ENCODE assay signal across 7 cellular contexts in genomic region chr16:21503941-21504832, GRCh38.
A peak's percentile ranks its signal among the peaks of the same experiment; 100 is the strongest.
DNase-seq lines count a peak whose midpoint lies in the region; TF ChIP-seq lines count a peak whose summit lies in the region.
"Not testable (repeated sequence)": the region's sequence is repeated elsewhere in the genome, so short reads cannot be mapped to it uniquely, and the experiment has no call there.

No MANE protein-coding gene starts in this region.

- H3K27ac Mint-ChIP-seq in H9, result peak overlapping the region; percentile 68 to 95 (median 80); a peak in 5 of 7 replicates
- H3K27ac Mint-ChIP-seq in brain, result peak overlapping the region; percentile 23 to 75 (median 53)

- H2AFZ ChIP-seq in H9 (ENCODE audit: low read length), result not testable (repeated sequence)

- H3K79me1 ChIP-seq in H9 (ENCODE audit: insufficient read depth, low read depth, low read length, poor library complexity, severe bottlenecking), result peaks cover 18% of the 10 kb centered on the region

- H3K36me3 Mint-ChIP-seq in H9 (ENCODE audit: insufficient read depth in 1 of 3, low read depth in 3 of 3), result peaks cover 13 to 36% (median 29%) of the 10 kb centered on the region in 3 experiments
- H3K36me3 Mint-ChIP-seq in brain, result peaks cover 24% of the 10 kb centered on the region

- not testable (repeated sequence) for H3K27me3 Mint-ChIP-seq in H9 (ENCODE audit: low read depth); brain

- H3T11ph ChIP-seq in H9 (ENCODE audit: low read length), result not testable (repeated sequence)

- H3K14ac ChIP-seq in H9 (ENCODE audit: insufficient read depth, low read length), result not testable (repeated sequence)

- not testable (repeated sequence) for H3K23ac ChIP-seq in H9 (ENCODE audit: insufficient read length, low read depth, low read length)

- H2BK5ac ChIP-seq in H9 (ENCODE audit: insufficient read length, low read length), result not testable (repeated sequence)

- H3K36me3 ChIP-seq in left ventricle myocardium inferior, result not testable (repeated sequence)
- peaks cover 0 to 14% (median 0%) of the 10 kb centered on the region in 6 donors for H3K36me3 ChIP-seq in spleen

- H4K5ac ChIP-seq in H9 (ENCODE audit: insufficient read length, low read depth, low read length), result not testable (repeated sequence)

- H3K4me3 ChIP-seq in left ventricle myocardium inferior, spleen: not testable (repeated sequence)

- not testable (repeated sequence) for H3K4me1 ChIP-seq in H9 (ENCODE audit: insufficient read depth, low read length)
- H3K4me1 ChIP-seq in left ventricle myocardium inferior, result peaks cover 61% of the 10 kb centered on the region
- peaks cover 31 to 74% (median 55%) of the 10 kb centered on the region in 6 donors for H3K4me1 ChIP-seq in spleen

- intact Hi-C loops in left ventricle myocardium inferior (cut with micrococcal nuclease); spleen (cut with DNase I; ENCODE audit: low total_unique reads): not testable (repeated sequence)

- H2BK20ac ChIP-seq in H9 (ENCODE audit: low read depth, low read length, poor library complexity, severe bottlenecking), result not testable (repeated sequence)

- H2BK12ac ChIP-seq in H9 (ENCODE audit: insufficient read length, low read depth, low read length), result not testable (repeated sequence)

- not testable (repeated sequence) for H3K27ac ChIP-seq in H9 (ENCODE audit: insufficient read length, low read depth, low read length)
- H3K27ac ChIP-seq in VCaP (peak overlapping the region; percentile 58; the same call in 1 of the 2 replicates), left ventricle myocardium inferior (replicated peaks) (peak overlapping the region; percentile 10), spleen (peak overlapping the region in 2 of 8 donors; percentile 7 to 95)

- not testable (repeated sequence) for H3K4ac ChIP-seq in H9 (ENCODE audit: low read depth, low read length)

- not testable (repeated sequence) for H3K23me2 ChIP-seq in H9 (ENCODE audit: insufficient read length, low read depth, low read length, poor library complexity, severe bottlenecking)

- not testable (repeated sequence) for DNase-seq in H9, left ventricle myocardium inferior
- peak; percentile 28 to 32 for DNase-seq in activated T-cell treated with anti-CD3 and anti-CD28 coated beads, Interleukin-2, amount 50 U/mL, for 48 hours
- DNase-seq in mucosa of gallbladder (ENCODE audit: low spot score) (peak; percentile 7), spleen (peak; percentile 76)

- H2BK15ac ChIP-seq in H9 (ENCODE audit: low read depth, low read length), result not testable (repeated sequence)

- H3K9ac ChIP-seq in H9 (ENCODE audit: extremely low read depth, insufficient read length, low read length), result not testable (repeated sequence)

- not testable (repeated sequence) for H3K9me3 ChIP-seq in H9 (ENCODE audit: control insufficient read depth, low read depth, low read length); left ventricle myocardium inferior (replicated peaks); spleen

- not testable (repeated sequence) for H3K9me3 Mint-ChIP-seq in H9, brain

- peak overlapping the region; percentile 79 to 86 for H3K4me3 Mint-ChIP-seq in H9
- peak overlapping the region; percentile 37 to 88 (median 67) for H3K4me3 Mint-ChIP-seq in brain

- H2BK120ac ChIP-seq in H9 (ENCODE audit: low read depth, low read length, poor library complexity, severe bottlenecking), result not testable (repeated sequence)

- peaks cover 19% of the 10 kb centered on the region; the same call in 1 of the 2 replicates for H3K79me2 ChIP-seq in H9 (ENCODE audit: insufficient read depth, low read length)

- not testable (repeated sequence) for H3K27me3 ChIP-seq in H9 (ENCODE audit: insufficient read depth, low read length); left ventricle myocardium inferior (ENCODE audit: low read depth); spleen (replicated peaks in 1 of 7)

- H3K4me2 ChIP-seq in H9 (ENCODE audit: insufficient read depth, insufficient read length, low read length), result peak overlapping the region; percentile 81

- not testable (repeated sequence) for H4K20me1 ChIP-seq in H9 (ENCODE audit: control insufficient read depth, insufficient read depth, insufficient read length)

- H3K4me1 Mint-ChIP-seq in H9 (peaks cover 29 to 30% of the 10 kb centered on the region in 2 experiments), brain (peaks cover 33% of the 10 kb centered on the region)

- H2AK5ac ChIP-seq in H9 (ENCODE audit: insufficient read length, low read length), result not testable (repeated sequence)

- not testable (repeated sequence) for TF ChIP-seq CTCF in H9 (conservative IDR thresholded peaks at IDR 0.05); VCaP (conservative IDR thresholded peaks at IDR 0.05); brain (conservative IDR thresholded peaks at IDR 0.05); left ventricle myocardium inferior (IDR thresholded peaks at IDR 0.05; ENCODE audit: borderline replicate concordance); spleen (IDR thresholded peaks at IDR 0.05 in 8 of 11, conservative IDR thresholded peaks at IDR 0.05 in 3 of 11)

- H4K8ac ChIP-seq in H9 (replicated peaks; ENCODE audit: insufficient read length, low read depth, low read length), result not testable (repeated sequence)

- not testable (repeated sequence) for H4K91ac ChIP-seq in H9 (ENCODE audit: insufficient read length, low read depth, low read length)

- not testable (repeated sequence) for TF ChIP-seq POLR2A in spleen (IDR thresholded peaks at IDR 0.05)

- not testable (repeated sequence) for H3K18ac ChIP-seq in H9 (ENCODE audit: insufficient read length, low read depth, low read length)

- WGBS in H9 (ENCODE audit: extremely low coverage, insufficient read length, low lambda C conversion rate), result no CpG with 5 or more reads among the region's 17 CpGs
- WGBS in spleen, 5 donors, result 89 to 95% (median 93%) methylated on average over 17 of the region's 17 CpGs

- H3K56ac ChIP-seq in H9 (ENCODE audit: insufficient read length, low read depth, low read length), result not testable (repeated sequence)
